In the genomic region with DNA sequence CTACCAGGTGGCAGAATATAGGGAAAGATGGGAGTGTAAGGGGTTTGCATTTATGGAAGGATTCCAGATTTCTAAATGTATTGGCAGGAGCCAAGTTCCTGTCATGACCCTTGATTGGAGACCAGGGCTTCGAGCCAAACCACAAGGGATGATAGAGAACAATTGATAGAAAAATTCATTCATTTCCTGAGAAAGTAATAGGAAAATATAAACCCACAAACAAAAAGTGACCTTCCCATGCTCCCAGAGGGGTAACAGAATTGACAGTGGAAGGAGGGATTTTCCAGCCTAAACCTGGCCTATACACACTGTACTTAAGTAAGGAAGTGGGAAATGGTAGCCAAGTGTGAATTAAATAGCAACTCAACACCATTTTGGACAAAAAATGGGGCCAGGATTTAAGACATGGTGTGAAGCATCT, we compare ENCODE assay signal across 1 cellular context.
TF ChIP-seq lines count a peak whose summit lies in the region.

No MANE protein-coding gene starts in this region.

TF ChIP-seq in IMR-90, 13 proteins besides CTCF, POLR2A, EP300 and RAD21 (continued from another document):
- no peak for TF ChIP-seq CHD1 (IDR thresholded peaks at IDR 0.05; ENCODE audit: low read depth, low read length)
- TF ChIP-seq, protein P1, sequence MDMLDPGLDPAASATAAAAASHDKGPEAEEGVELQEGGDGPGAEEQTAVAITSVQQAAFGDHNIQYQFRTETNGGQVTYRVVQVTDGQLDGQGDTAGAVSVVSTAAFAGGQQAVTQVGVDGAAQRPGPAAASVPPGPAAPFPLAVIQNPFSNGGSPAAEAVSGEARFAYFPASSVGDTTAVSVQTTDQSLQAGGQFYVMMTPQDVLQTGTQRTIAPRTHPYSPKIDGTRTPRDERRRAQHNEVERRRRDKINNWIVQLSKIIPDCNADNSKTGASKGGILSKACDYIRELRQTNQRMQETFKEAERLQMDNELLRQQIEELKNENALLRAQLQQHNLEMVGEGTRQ (IDR thresholded peaks at IDR 0.05; ENCODE audit: low read depth, low read length): no peak
- TF ChIP-seq, protein P2, sequence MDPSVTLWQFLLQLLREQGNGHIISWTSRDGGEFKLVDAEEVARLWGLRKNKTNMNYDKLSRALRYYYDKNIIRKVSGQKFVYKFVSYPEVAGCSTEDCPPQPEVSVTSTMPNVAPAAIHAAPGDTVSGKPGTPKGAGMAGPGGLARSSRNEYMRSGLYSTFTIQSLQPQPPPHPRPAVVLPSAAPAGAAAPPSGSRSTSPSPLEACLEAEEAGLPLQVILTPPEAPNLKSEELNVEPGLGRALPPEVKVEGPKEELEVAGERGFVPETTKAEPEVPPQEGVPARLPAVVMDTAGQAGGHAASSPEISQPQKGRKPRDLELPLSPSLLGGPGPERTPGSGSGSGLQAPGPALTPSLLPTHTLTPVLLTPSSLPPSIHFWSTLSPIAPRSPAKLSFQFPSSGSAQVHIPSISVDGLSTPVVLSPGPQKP (IDR thresholded peaks at IDR 0.05; ENCODE audit: borderline replicate concordance, low read depth, low read length): no peak
- TF ChIP-seq MXI1 (IDR thresholded peaks at IDR 0.05; ENCODE audit: borderline replicate concordance, low read depth, low read length): no peak
- no peak for TF ChIP-seq MAFK (IDR thresholded peaks at IDR 0.05; ENCODE audit: low read depth, low read length)
- no peak for TF ChIP-seq RCOR1 (IDR thresholded peaks at IDR 0.05; ENCODE audit: insufficient replicate concordance, low read length)
